In genomic region chr1:4088676-4089075, GRCh38 we compare ENCODE assay signal across 26 cellular contexts.
"Had no signal": no experiment of that assay in that cellular context is flagged by ENCODE, and none has a peak within 500 bp of the region (broad histone marks: within the 10 kb centered on the region; RNA-seq: fewer than 3 reads in every experiment).

No MANE protein-coding gene starts in this region.

- H3K27ac Mint-ChIP-seq: activated CD4-positive, alpha-beta memory T cell treated with anti-CD3 and anti-CD28 coated beads for 36 hours; activated CD4-positive, alpha-beta T cell treated with anti-CD3 and anti-CD28 coated beads for 36 hours; activated CD4-positive, alpha-beta T cell treated with anti-CD3 and anti-CD28 coated beads, Interleukin-2, amount 10 ng/mL, durations not matched to agents 24 days and 14 days; activated CD8-positive, alpha-beta memory T cell treated with anti-CD3 and anti-CD28 coated beads, Interleukin-2, amount 10 ng/mL, durations not matched to agents 7 days and 5 days; activated CD8-positive, alpha-beta T cell treated with anti-CD3 and anti-CD28 coated beads, Interleukin-2, amount 10 ng/mL, durations not matched to agents 7 days and 5 days; activated naive CD8-positive, alpha-beta T cell; activated T-cell treated with anti-CD3 and anti-CD28 coated beads, Interleukin-2, amount 50 U/mL, for 72 hours; effector memory CD8-positive, alpha-beta T cell had no signal

- ATAC-seq: activated CD4-positive, alpha-beta T cell treated with anti-CD3 and anti-CD28 coated beads for 36 hours; activated CD8-positive, alpha-beta memory T cell treated with anti-CD3 and anti-CD28 coated beads, Interleukin-2, amount 10 ng/mL, durations not matched to agents 7 days and 5 days; activated CD8-positive, alpha-beta T cell treated with anti-CD3 and anti-CD28 coated beads, Interleukin-2, amount 10 ng/mL, durations not matched to agents 7 days and 5 days; activated T-cell treated with anti-CD3 and anti-CD28 coated beads, Interleukin-2, amount 50 U/mL, for 72 hours; effector memory CD8-positive, alpha-beta T cell; esophagus mucosa had no signal

- H3K27ac ChIP-seq: brain microvascular endothelial cell, epithelial cell of prostate had no signal

- H3K27me3 ChIP-seq: brain microvascular endothelial cell had no signal

- H3K36me3 Mint-ChIP-seq: activated CD4-positive, alpha-beta memory T cell treated with anti-CD3 and anti-CD28 coated beads for 36 hours; activated CD8-positive, alpha-beta memory T cell treated with anti-CD3 and anti-CD28 coated beads, Interleukin-2, amount 10 ng/mL, durations not matched to agents 7 days and 5 days; activated naive CD8-positive, alpha-beta T cell had no signal

- H3K9me3 Mint-ChIP-seq: effector memory CD8-positive, alpha-beta T cell had no signal

- DNase-seq: activated CD4-positive, alpha-beta memory T cell treated with anti-CD3 and anti-CD28 coated beads for 36 hours; activated CD4-positive, alpha-beta T cell treated with anti-CD3 and anti-CD28 coated beads for 36 hours; activated CD4-positive, alpha-beta T cell treated with anti-CD3 and anti-CD28 coated beads, Interleukin-2, amount 10 ng/mL, durations not matched to agents 24 days and 14 days; activated CD4-positive, CD25-positive, alpha-beta regulatory T cell; activated CD4-positive, CD25-positive, alpha-beta regulatory T cell treated with anti-CD3 and anti-CD28 coated beads, Interleukin-2, amount 50 U/mL, for 72 hours; activated CD8-positive, alpha-beta memory T cell treated with anti-CD3 and anti-CD28 coated beads, Interleukin-2, amount 10 ng/mL, durations not matched to agents 7 days and 5 days; activated CD8-positive, alpha-beta memory T cell treated with anti-CD3 and anti-CD28 coated beads, Interleukin-2, amount 50 U/mL, for 4 hours; activated CD8-positive, alpha-beta T cell treated with anti-CD3 and anti-CD28 coated beads, Interleukin-2, amount 10 ng/mL, durations not matched to agents 7 days and 5 days; activated gamma-delta T cell; activated naive CD4-positive, alpha-beta T cell; activated naive CD4-positive, alpha-beta T cell treated with anti-CD3 and anti-CD28 coated beads, Interleukin-2, amount 50 U/mL, for 16 hours; activated T-cell treated with anti-CD3 and anti-CD28 coated beads, Interleukin-2, amount 50 U/mL, for 1 hour; activated T-cell treated with anti-CD3 and anti-CD28 coated beads, Interleukin-2, amount 50 U/mL, for 72 hours; amniotic stem cell; anterior cingulate cortex; brain microvascular endothelial cell; cortex of kidney; dermis blood vessel endothelial cell; effector CD4-positive, alpha-beta T cell; effector memory CD8-positive, alpha-beta T cell; foreskin fibroblast; T-helper 2 cell had no signal

- H3K4me1 Mint-ChIP-seq: activated CD4-positive, alpha-beta T cell treated with anti-CD3 and anti-CD28 coated beads for 36 hours; activated CD4-positive, alpha-beta T cell treated with anti-CD3 and anti-CD28 coated beads, Interleukin-2, amount 10 ng/mL, durations not matched to agents 24 days and 14 days; activated CD8-positive, alpha-beta memory T cell treated with anti-CD3 and anti-CD28 coated beads, Interleukin-2, amount 10 ng/mL, durations not matched to agents 7 days and 5 days; central memory CD8-positive, alpha-beta T cell had no signal

- H3K36me3 ChIP-seq: brain microvascular endothelial cell had no signal

- H3K4me3 Mint-ChIP-seq: activated CD4-positive, alpha-beta memory T cell treated with anti-CD3 and anti-CD28 coated beads for 36 hours; activated CD4-positive, alpha-beta T cell treated with anti-CD3 and anti-CD28 coated beads for 36 hours; activated CD4-positive, alpha-beta T cell treated with anti-CD3 and anti-CD28 coated beads, Interleukin-2, amount 10 ng/mL, durations not matched to agents 24 days and 14 days; activated CD8-positive, alpha-beta memory T cell treated with anti-CD3 and anti-CD28 coated beads, Interleukin-2, amount 10 ng/mL, durations not matched to agents 7 days and 5 days; activated CD8-positive, alpha-beta T cell treated with anti-CD3 and anti-CD28 coated beads, Interleukin-2, amount 10 ng/mL, durations not matched to agents 7 days and 5 days; activated naive CD8-positive, alpha-beta T cell; activated T-cell treated with anti-CD3 and anti-CD28 coated beads, Interleukin-2, amount 50 U/mL, for 72 hours; central memory CD8-positive, alpha-beta T cell; effector memory CD8-positive, alpha-beta T cell had no signal

- H3K27me3 Mint-ChIP-seq: activated CD4-positive, alpha-beta T cell treated with anti-CD3 and anti-CD28 coated beads, Interleukin-2, amount 10 ng/mL, durations not matched to agents 24 days and 14 days; activated CD8-positive, alpha-beta memory T cell treated with anti-CD3 and anti-CD28 coated beads, Interleukin-2, amount 10 ng/mL, durations not matched to agents 7 days and 5 days; activated naive CD8-positive, alpha-beta T cell had no signal
